Comparison of ENCODE assay signal across 8 cellular contexts in genomic region chr2:11775384-11775783, GRCh38. TPM values are rescaled to one million over a fixed set of nuclear protein-coding genes. Genes with fewer than 3 reads are reported as not detected.
DNase-seq lines count a peak whose midpoint lies in the region; ATAC-seq and TF ChIP-seq lines count a peak whose summit lies in the region.

No MANE protein-coding gene starts in this region.

- no peaks in the 10 kb centered on the region for H3K9me3 Mint-ChIP-seq in MCF 10A (ENCODE audit: unreplicated experiment)

- H3K4me1 Mint-ChIP-seq in MCF 10A (ENCODE audit: insufficient read depth, unreplicated experiment), result peaks cover 4% of the 10 kb centered on the region

- no TSS peak for BruUV-seq in MCF 10A (replicated peaks; lab: Mats Ljungman, UMichigan)

- intact Hi-C loops in prostate gland (cut with DNase I), result no loop called here
- intact Hi-C loops in MCF 10A (cut with micrococcal nuclease), result loop anchor here (5.0 kb wide), 1 partner anchor 298 kb away; no protein-coding TSS in a partner anchor

- no peaks in the 10 kb centered on the region for H3K27me3 Mint-ChIP-seq in MCF 10A (ENCODE audit: insufficient read depth, unreplicated experiment)

- no peaks in the 10 kb centered on the region for H3K4me1 ChIP-seq in prostate gland (replicated peaks)

- CTCF ChIA-PET in MCF 10A (lab: Yijun Ruan, JAX), result interaction anchor here (0.6 to 2.3 kb wide), 7 partner anchors 10 to 1071 kb away, joined by 3 to 20 read pairs (median 4); no protein-coding TSS in a partner anchor

- POLR2A ChIA-PET in MCF 10A (lab: Yijun Ruan, JAX), result interaction anchor here (1.2 to 2.2 kb wide), 2 partner anchors 23 to 24 kb away, joined by 3 to 10 read pairs; no protein-coding TSS in a partner anchor

- DNase-seq in GM10266 (ENCODE audit: extremely low spot score) (peak; percentile 79), dermis microvascular lymphatic vessel endothelial cell (ENCODE audit: low read depth in 2 of 2) (peak; percentile 14 to 43), prostate gland (ENCODE audit: low spot score) (no peak), germinal center (ENCODE audit: low spot score) (no peak), UCSD-AML1 (lab: John Stamatoyannopoulos, UW; ENCODE audit: unreplicated experiment) (no peak), MCF 10A (ENCODE audit: unreplicated experiment) (no peak)

- H3K4me3 Mint-ChIP-seq in MCF 10A (ENCODE audit: unreplicated experiment), result no peak overlapping the region

- TF ChIP-seq POLR2A in prostate gland (IDR thresholded peaks at IDR 0.05), result no peak

- H3K9me3 ChIP-seq in prostate gland, result no peaks in the 10 kb centered on the region

- TF ChIP-seq CTCF in GM10266 (IDR thresholded peaks at IDR 0.05; ENCODE audit: control insufficient read depth, insufficient read depth, low read depth, missing control alignments) (no peak), prostate gland (IDR thresholded peaks at IDR 0.05) (no peak), MCF 10A (IDR thresholded peaks at IDR 0.05; ENCODE audit: unreplicated experiment) (no peak)

- no peak overlapping the region for H3K27ac Mint-ChIP-seq in MCF 10A (ENCODE audit: low read depth, unreplicated experiment)

- 76% methylated on average over 4 of the region's 4 CpGs for WGBS in prostate gland

- H3K27me3 ChIP-seq in prostate gland (replicated peaks; ENCODE audit: insufficient read depth), result no peaks in the 10 kb centered on the region

- peaks cover 100% of the 10 kb centered on the region for H3K36me3 Mint-ChIP-seq in MCF 10A (ENCODE audit: insufficient read depth, unreplicated experiment)

- ATAC-seq in GM21381 (IDR thresholded peaks at IDR 0.05; ENCODE audit: unreplicated experiment), result peak; percentile 85
- peak; percentile 87 for ATAC-seq in HG03558 (IDR thresholded peaks at IDR 0.05; ENCODE audit: extremely low read depth, unreplicated experiment)

- H3K27ac ChIP-seq in prostate gland, result no peak overlapping the region

- H3K4me3 ChIP-seq in prostate gland, result no peak overlapping the region

- no peaks in the 10 kb centered on the region for H3K36me3 ChIP-seq in prostate gland

RNA-seq across cellular contexts. Expression of gene LPIN1, which starts 29.0 kb away (rescaled TPM):
- total RNA-seq in dermis microvascular lymphatic vessel endothelial cell, result 14.1 and 14.7 TPM in 2 replicates
- total RNA-seq in prostate gland, result 10 to 100 TPM; 18.2 to 57.1 TPM
- total RNA-seq in MCF 10A (2022), result 47.0 and 65.7 TPM in 2 replicates

Comparison
In these comparisons a context has a peak if more than half of its experiments do, and no peak if none do; other contexts are left out.
1. DNase-seq: peak in GM10266 (single experiment) and dermis microvascular lymphatic vessel endothelial cell (2 of 2); none in prostate gland (single experiment), germinal center (single experiment), UCSD-AML1 (single experiment) and MCF 10A (single experiment).